In genomic region chr10:72625276-72625607, GRCh38 we compare ENCODE assay signal across 8 cellular contexts. TPM values are rescaled to one million over a fixed set of nuclear protein-coding genes. Genes with fewer than 3 reads are reported as not detected.
DNase-seq lines count a peak whose midpoint lies in the region; ATAC-seq, FAIRE-seq and TF ChIP-seq lines count a peak whose summit lies in the region.

No MANE protein-coding gene starts in this region.

- peak overlapping the region; percentile 87 for H3K27ac Mint-ChIP-seq in Calu3 (ENCODE audit: unreplicated experiment)

- peaks cover 13% of the 10 kb centered on the region for H3K79me2 ChIP-seq in OCI-LY7 (ENCODE audit: insufficient read depth, low read depth, low read length)

- no peak for FAIRE-seq in frontal cortex (lab: Jason Lieb, UNC)

- peak overlapping the region; percentile 99 for H2AFZ ChIP-seq in OCI-LY7 (ENCODE audit: low read length)

- POLR2A ChIA-PET in OCI-LY7 (lab: Charles Lee): interaction anchor here (0.5 to 1.7 kb wide), 8 partner anchors 11 to 181 kb away, joined by 3 to 10 read pairs (median 3); no protein-coding TSS in a partner anchor

- no peaks in the 10 kb centered on the region for H4K20me1 ChIP-seq in OCI-LY7 (ENCODE audit: insufficient read depth, low read length)

- H3K4me1 Mint-ChIP-seq in Calu3 (ENCODE audit: low read depth, unreplicated experiment): peaks cover 17% of the 10 kb centered on the region

- no peak overlapping the region for H3K27ac ChIP-seq in OCI-LY7 (ENCODE audit: low read depth, low read length, poor library complexity, severe bottlenecking)

- peak; percentile 4 for ATAC-seq in omental fat pad (ENCODE audit: low FRiP score)

- TF ChIP-seq CTCF in Calu3 (IDR thresholded peaks at IDR 0.05; ENCODE audit: unreplicated experiment) (no peak), OCI-LY7 (conservative IDR thresholded peaks at IDR 0.05; ENCODE audit: low read length) (no peak), epithelial cell of esophagus (IDR thresholded peaks at IDR 0.05; ENCODE audit: insufficient read depth, low read depth, low read length, missing control alignments) (no peak), omental fat pad (IDR thresholded peaks at IDR 0.05) (no peak)

- H3K4me2 ChIP-seq in OCI-LY7 (ENCODE audit: low read length): peak overlapping the region; percentile 84

- CTCF ChIA-PET in Calu3 (lab: Charles Lee): interaction anchor here (0.6 to 1.4 kb wide), 5 partner anchors 13 to 209 kb away, joined by 3 to 7 read pairs (median 3); partner anchors contain the start of gene MCU
- CTCF ChIA-PET in OCI-LY7 (lab: Charles Lee; ENCODE audit: unreplicated experiment): no interaction called here

- H3K9me3 Mint-ChIP-seq in Calu3 (ENCODE audit: low read depth, unreplicated experiment): no peaks in the 10 kb centered on the region

- BruUV-seq in Calu3 (replicated peaks; lab: Mats Ljungman, UMichigan) (no TSS peak), OCI-LY7 (replicated peaks; lab: Mats Ljungman, UMichigan) (no TSS peak)

- no peaks in the 10 kb centered on the region for H3K27me3 Mint-ChIP-seq in Calu3 (ENCODE audit: unreplicated experiment)

- intact Hi-C loops in Calu3 (cut with micrococcal nuclease; ENCODE audit: unreplicated experiment): loop anchor here (10.0 kb wide), 1 partner anchor 210 kb away; no protein-coding TSS in a partner anchor
- intact Hi-C loops in OCI-LY7 (cut with micrococcal nuclease; ENCODE audit: unreplicated experiment): no loop called here

- H3K9me3 ChIP-seq in OCI-LY7 (ENCODE audit: low read length): no peaks in the 10 kb centered on the region

- peaks cover 14% of the 10 kb centered on the region for H3K4me1 ChIP-seq in OCI-LY7 (ENCODE audit: insufficient read depth, low read length, poor library complexity, severe bottlenecking)

- peaks cover 18% of the 10 kb centered on the region for H3K36me3 Mint-ChIP-seq in Calu3 (ENCODE audit: insufficient read depth, unreplicated experiment)

- H3K36me3 ChIP-seq in OCI-LY7 (ENCODE audit: insufficient read depth, low read length): no peaks in the 10 kb centered on the region

- H3K4me3 ChIP-seq in OCI-LY7 (ENCODE audit: low read depth, low read length, poor library complexity, severe bottlenecking) (peak overlapping the region; percentile 97), epithelial cell of esophagus (ENCODE audit: low read length) (peak overlapping the region; percentile 99)

- H3K9me2 ChIP-seq in OCI-LY7 (ENCODE audit: insufficient read depth, low read length): no peaks in the 10 kb centered on the region

- peak overlapping the region; percentile 92 for H3K4me3 Mint-ChIP-seq in Calu3 (ENCODE audit: low read depth, unreplicated experiment)

- DNase-seq in Calu3 (no peak), OCI-LY7 (ENCODE audit: low spot score) (no peak), epithelial cell of esophagus (ENCODE audit: low read depth) (no peak), omental fat pad (ENCODE audit: low spot score) (no peak), NCI-H510A treated with DMSO at 0.1 percent for 48 hours (lab: John Stamatoyannopoulos, UW) (no peak), MV-4-11 (lab: John Stamatoyannopoulos, UW) (no peak), midbrain (lab: John Stamatoyannopoulos, UW) (no peak), frontal cortex (ENCODE audit: low spot score in 2 of 2) (no peak)

RNA-seq across cellular contexts. Expression of gene MICU1, which starts 0.6 kb away (rescaled TPM):
- 89.1 and 89.4 TPM in 2 replicates for total RNA-seq in Calu3 (2022)
- 27.0 and 27.2 TPM in 2 replicates for total RNA-seq in OCI-LY7 (2014; rRNA removed; shearing (Covaris generic))
- 33.0 and 33.6 TPM in 2 replicates for total RNA-seq in OCI-LY7 (2022)
- 10 to 100 TPM; 21.9 to 36.2 (median 31.7) TPM for total RNA-seq in omental fat pad
- 63.6 TPM for total RNA-seq in frontal cortex
